10 cellular contexts compared by ENCODE assay signal in genomic region chr3:167913218-167913902, GRCh38.
DNase-seq lines count a peak whose midpoint lies in the region; ATAC-seq and TF ChIP-seq lines count a peak whose summit lies in the region.
"Had no signal": no experiment of that assay in that cellular context is flagged by ENCODE, and none has a peak within 500 bp of the region (broad histone marks: within the 10 kb centered on the region; RNA-seq: fewer than 3 reads in every experiment).

No MANE protein-coding gene starts in this region.

- H3K4me1 ChIP-seq in Karpas-422 (ENCODE audit: low read length), result no peaks in the 10 kb centered on the region

- no peak overlapping the region for H3K4me3 ChIP-seq in Karpas-422 (ENCODE audit: low read length)

- no peaks in the 10 kb centered on the region for H3K36me3 ChIP-seq in Karpas-422 (ENCODE audit: insufficient read depth, low read length)

- no peaks in the 10 kb centered on the region for H3K9me3 ChIP-seq in Karpas-422 (ENCODE audit: low read length)

- no peaks in the 10 kb centered on the region for H3K9me2 ChIP-seq in Karpas-422 (replicated peaks; ENCODE audit: insufficient read depth, low read length)

- no peaks in the 10 kb centered on the region for H3K79me2 ChIP-seq in Karpas-422 (ENCODE audit: low read length)

- peak; percentile 50 for ATAC-seq in HG02981 (IDR thresholded peaks at IDR 0.05; ENCODE audit: unreplicated experiment)
- ATAC-seq in SK-N-SH treated with all-trans-retinoic acid at 6 μM for 48 hours, result peak; percentile 80
- no peak for ATAC-seq in HG03342 (IDR thresholded peaks at IDR 0.05; ENCODE audit: unreplicated experiment)

- no peak overlapping the region for H3K9ac ChIP-seq in Karpas-422 (ENCODE audit: low read length)

- no peaks in the 10 kb centered on the region for H4K20me1 ChIP-seq in Karpas-422 (ENCODE audit: insufficient read depth, low read depth, low read length)

- H3K4me2 ChIP-seq in Karpas-422 (ENCODE audit: low read depth, low read length, poor library complexity, severe bottlenecking), result no peak overlapping the region

- no peak overlapping the region for H2AFZ ChIP-seq in Karpas-422 (ENCODE audit: low read length)

- no peak overlapping the region for H3K27ac ChIP-seq in Karpas-422 (ENCODE audit: low read length)

- DNase-seq in COLO829 (ENCODE audit: low spot score) (peak; percentile 17), iPS-NIHi11 (ENCODE audit: low spot score) (peak; percentile 43), Karpas-422 (no peak)
- DNase-seq in central memory CD4-positive, alpha-beta T cell, result no peak
- no peak for DNase-seq in activated naive CD4-positive, alpha-beta T cell treated with anti-CD3 and anti-CD28 coated beads, Interleukin-2, amount 50 U/mL, for 16 hours
- DNase-seq: activated CD8-positive, alpha-beta memory T cell treated with anti-CD3 and anti-CD28 coated beads, Interleukin-2, amount 50 U/mL, for 48 hours; nucleus accumbens had no signal

- H3K27me3 ChIP-seq in Karpas-422 (ENCODE audit: low read length), result no peaks in the 10 kb centered on the region

TF ChIP-seq in SK-N-SH treated with all-trans-retinoic acid at 6 μM for 48 hours, 23 proteins besides CTCF, POLR2A, EP300 and RAD21:
- no peak for TF ChIP-seq OSR1 (CRISPR knock-in tag; IDR thresholded peaks at IDR 0.05)
- TF ChIP-seq ESRRG (CRISPR knock-in tag; IDR thresholded peaks at IDR 0.05), result no peak

Comparison
In these comparisons a context has a peak if more than half of its experiments do, and no peak if none do; other contexts are left out.
1. DNase-seq: peak in COLO829 (single experiment) and iPS-NIHi11 (single experiment); none in Karpas-422 (single experiment), central memory CD4-positive, alpha-beta T cell (single experiment) and activated naive CD4-positive, alpha-beta T cell treated with anti-CD3 and anti-CD28 coated beads, Interleukin-2, amount 50 U/mL, for 16 hours (single experiment).